Comparison of ENCODE assay signal across 13 cellular contexts in the genomic region with DNA sequence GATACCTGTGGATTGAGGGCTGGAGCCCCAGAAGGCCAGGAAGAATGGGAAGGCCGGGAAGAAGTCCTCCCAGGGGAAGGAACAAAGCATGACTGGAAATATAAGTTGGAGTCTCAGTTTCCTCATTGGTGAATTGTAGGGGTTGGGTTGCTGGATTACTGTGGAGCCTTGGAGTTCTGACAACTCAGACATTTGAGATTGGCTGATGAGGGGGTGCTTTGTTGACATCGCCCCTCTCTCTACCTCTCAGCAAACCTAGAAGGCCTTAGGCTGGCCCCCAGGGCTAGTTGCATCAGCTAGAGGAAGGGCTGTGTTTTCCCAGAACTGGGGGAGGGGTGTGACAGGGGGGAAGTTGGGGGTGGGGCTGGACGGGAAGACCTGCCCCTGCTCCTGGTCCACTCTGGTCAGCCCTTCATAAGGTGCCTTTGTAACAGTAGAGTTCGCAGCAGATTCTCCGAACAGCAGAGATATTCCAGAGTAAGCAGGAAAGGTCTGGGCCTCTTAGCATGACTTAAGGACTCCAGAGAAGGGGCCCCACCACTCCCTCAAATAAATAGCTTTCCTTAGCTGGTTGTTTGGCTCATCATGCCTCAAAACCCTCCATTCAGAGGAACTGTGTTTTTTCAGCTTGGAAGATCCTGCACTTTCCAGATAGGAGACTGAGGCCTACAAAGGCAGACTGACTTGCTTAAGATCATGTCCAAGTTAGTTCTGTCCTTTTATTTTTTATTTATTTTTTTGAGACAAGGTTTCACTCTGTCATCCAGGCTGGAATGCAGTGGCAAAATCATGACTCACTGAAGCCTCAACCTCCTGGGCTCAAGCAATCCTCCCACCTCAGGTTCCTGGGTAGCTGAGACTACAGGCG. TPM values are rescaled to one million over a fixed set of nuclear protein-coding genes. Genes with fewer than 3 reads are reported as not detected.
DNase-seq lines count a peak whose midpoint lies in the region; ATAC-seq and TF ChIP-seq lines count a peak whose summit lies in the region.
"Had no signal": no experiment of that assay in that cellular context is flagged by ENCODE, and none has a peak within 500 bp of the region (broad histone marks: within the 10 kb centered on the region; RNA-seq: fewer than 3 reads in every experiment).

No MANE protein-coding gene starts in this region.

- H3K9me3 ChIP-seq in HUES48 (ENCODE audit: control insufficient read depth, insufficient read depth, low read length) (no peaks in the 10 kb centered on the region), adrenal gland (replicated peaks in 1 of 3) (no peaks in the 10 kb centered on the region)
- H3K9me3 ChIP-seq: SJCRH30 had no signal

- no peaks in the 10 kb centered on the region for H3K27me3 ChIP-seq in HUES48 (ENCODE audit: control insufficient read depth, insufficient read depth, low read length)
- no peaks in the 10 kb centered on the region for H3K27me3 ChIP-seq in adrenal gland
- H3K27me3 ChIP-seq: SJCRH30 had no signal

- H3K9ac ChIP-seq in HUES48 (ENCODE audit: low read depth, low read length): peak overlapping the region; percentile 44; the same call in 1 of the 2 replicates

- no peak for ATAC-seq in HG02623 (IDR thresholded peaks at IDR 0.05; ENCODE audit: unreplicated experiment)
- ATAC-seq in GM19351 (IDR thresholded peaks at IDR 0.05; ENCODE audit: unreplicated experiment): no peak

- H3K36me3 ChIP-seq in HUES48 (ENCODE audit: control insufficient read depth, insufficient read depth, low read length) (no peaks in the 10 kb centered on the region), adrenal gland (replicated peaks in 1 of 2) (no peaks in the 10 kb centered on the region)
- H3K36me3 ChIP-seq: SJCRH30 had no signal

- no peak for TF ChIP-seq POLR2A in adrenal gland (IDR thresholded peaks at IDR 0.05)

- H3K4me3 ChIP-seq in AG09309 (ENCODE audit: control insufficient read depth, low read depth, low read length) (no peak overlapping the region), HUES48 (ENCODE audit: low read depth, low read length) (no peak overlapping the region), adrenal gland (no peak overlapping the region)
- H3K4me3 ChIP-seq: SJCRH30 had no signal

- TF ChIP-seq CTCF in AG09309 (IDR thresholded peaks at IDR 0.05; ENCODE audit: control insufficient read depth, insufficient read depth, low read depth, low read length, missing control alignments) (no peak), adrenal gland (IDR thresholded peaks at IDR 0.05) (no peak)

- 81 to 91% (median 87%) methylated on average over 3 to 6 of the region's 6 CpGs for WGBS in adrenal gland, 4 donors

- H3K4me1 ChIP-seq in HUES48 (ENCODE audit: control insufficient read depth, insufficient read depth, low read length) (peaks cover 8% of the 10 kb centered on the region), adrenal gland (replicated peaks in 1 of 2) (peaks cover 0 to 9% of the 10 kb centered on the region in 2 donors)
- H3K4me1 ChIP-seq: SJCRH30 had no signal

- peak overlapping the region; percentile 81 for H3K27ac ChIP-seq in HUES48 (ENCODE audit: low read depth, low read length)
- H3K27ac ChIP-seq in adrenal gland: peak overlapping the region in 3 of 5 donors; percentile 30 to 68 (median 46)
- H3K27ac ChIP-seq: SJCRH30 had no signal

- peak; percentile 24 for DNase-seq in AG09309 (ENCODE audit: low read depth)
- peak in 3 of 7 donors; percentile 48 to 62 (median 50) for DNase-seq in adrenal gland
- peak; percentile 55 for DNase-seq in kidney glomerular epithelial cell (lab: John Stamatoyannopoulos, UW)
- DNase-seq in stimulated activated CD4-positive, alpha-beta T cell treated with anti-CD3 and anti-CD28 coated beads, Interleukin-12 subunit alpha, Interleukin-12 subunit beta, amount 100 ng/mL, for 4 hours: no peak
- no peak for DNase-seq in cerebellum (ENCODE audit: low spot score)
- DNase-seq: effector CD8-positive, alpha-beta T cell; NCI-H1694 treated with DMSO at 0.1 percent for 48 hours; SJCRH30; substantia nigra had no signal

- intact Hi-C loops in adrenal gland (cut with DNase I): no loop called here

RNA-seq across cellular contexts. Expression of gene THRSP, which starts 12.5 kb away (rescaled TPM):
- total RNA-seq in adrenal gland (10 to 100 TPM in 1 of 8 donors, 1 to 10 TPM in 3, under 1 TPM in 3, not detected in 1; 0.28 to 16.6 (median 1.3) TPM), cerebellum (0.45 TPM)
- polyA plus RNA-seq in adrenal gland: 10 to 100 TPM in 1 of 3 donors, 1 to 10 TPM in 1, under 1 TPM in 1; 0.77 to 64.5 (median 4.2) TPM
- total RNA-seq: lung microvascular endothelial cell, SJCRH30 had no signal

RNA-seq across cellular contexts. Expression of gene KCTD14, which starts 28.1 kb away (rescaled TPM):
- total RNA-seq in adrenal gland: 10 to 100 TPM; 12.7 to 67.0 (median 30.6) TPM
- polyA plus RNA-seq in adrenal gland: 10 to 100 TPM in 2 of 3 donors, 1 to 10 TPM in 1; 9.5 to 84.7 (median 19.6) TPM
- total RNA-seq in cerebellum: 2.8 TPM
- total RNA-seq: lung microvascular endothelial cell had no signal

RNA-seq across cellular contexts. Expression of gene NDUFC2, which starts 28.5 kb away (rescaled TPM):
- total RNA-seq in adrenal gland (100 to 1,000 TPM; 259 to 437 (median 369) TPM), cerebellum (83.9 TPM)
- 100 to 1,000 TPM in 2 of 3 donors, 10 to 100 TPM in 1; 75.4 to 200 (median 139) TPM for polyA plus RNA-seq in adrenal gland

RNA-seq across cellular contexts. Expression of gene INTS4, which starts 56.7 kb away (rescaled TPM):
- total RNA-seq in adrenal gland: 10 to 100 TPM; 17.8 to 47.8 (median 38.3) TPM
- polyA plus RNA-seq in adrenal gland: 10 to 100 TPM; 34.4 to 37.3 (median 36.5) TPM
- 59.9 TPM for total RNA-seq in cerebellum

Comparison
In these comparisons a context has a peak if more than half of its experiments do, and no peak if none do; other contexts are left out.
1. DNase-seq: peak in AG09309 (single experiment) and kidney glomerular epithelial cell (single experiment); none in stimulated activated CD4-positive, alpha-beta T cell treated with anti-CD3 and anti-CD28 coated beads, Interleukin-12 subunit alpha, Interleukin-12 subunit beta, amount 100 ng/mL, for 4 hours (single experiment) and cerebellum (single experiment).